8 cellular contexts compared by ENCODE assay signal in genomic region chr16:79089735-79090284, GRCh38.
A peak's percentile ranks its signal among the peaks of the same experiment; 100 is the strongest.
DNase-seq lines count a peak whose midpoint lies in the region; ATAC-seq and TF ChIP-seq lines count a peak whose summit lies in the region.

No MANE protein-coding gene starts in this region.

- no peak overlapping the region for H2BK5ac ChIP-seq in mesenchymal stem cell (ENCODE audit: low read depth, low read length, poor library complexity, severe bottlenecking)

- H2AFZ ChIP-seq in mesenchymal stem cell (ENCODE audit: low read depth, low read length): no peak overlapping the region

- no peak for ATAC-seq in HG02642 (IDR thresholded peaks at IDR 0.05; ENCODE audit: poor library complexity, unreplicated experiment)

- intact Hi-C loops in transverse colon (cut with DNase I; ENCODE audit: low total_unique reads): no loop called here

- H2BK120ac ChIP-seq in mesenchymal stem cell (ENCODE audit: low read depth, low read length): no peak overlapping the region

- peak overlapping the region in 1 of 2 experiments; percentile 49 for H3K4me3 ChIP-seq in mesenchymal stem cell (ENCODE audit: insufficient read depth in 1 of 2, low read depth in 1 of 2, low read length in 2 of 2)
- no peak overlapping the region for H3K4me3 ChIP-seq in transverse colon

- H4K91ac ChIP-seq in mesenchymal stem cell (ENCODE audit: low read length): no peak overlapping the region

- H3K9me3 ChIP-seq in mesenchymal stem cell (ENCODE audit: control insufficient read depth, low read length) (no peaks in the 10 kb centered on the region), transverse colon (no peaks in the 10 kb centered on the region)

- H2AK5ac ChIP-seq in mesenchymal stem cell (ENCODE audit: low read length, severe bottlenecking): no peak overlapping the region

- no peak overlapping the region for H3K4me2 ChIP-seq in mesenchymal stem cell (ENCODE audit: low read length, poor library complexity, severe bottlenecking)

- H3K14ac ChIP-seq in mesenchymal stem cell (ENCODE audit: low read length in 2 of 2): no peak overlapping the region

- H2BK12ac ChIP-seq in mesenchymal stem cell (ENCODE audit: low read length in 2 of 2): no peak overlapping the region

- no peak overlapping the region for H4K8ac ChIP-seq in mesenchymal stem cell (ENCODE audit: low read length)

- in situ Hi-C loops in transverse colon (cut with MboI; ENCODE audit: low pct_ligation_motif_present in 1 of 4, low pct_unique_long_range_greater_than_20kb in 1 of 4, low sequenced_read_pairs in 3 of 4): no loop called here

- no peaks in the 10 kb centered on the region for H3K79me1 ChIP-seq in mesenchymal stem cell (replicated peaks; ENCODE audit: low read length, poor library complexity, severe bottlenecking)

- no peak for TF ChIP-seq EP300 in transverse colon (IDR thresholded peaks at IDR 0.05; ENCODE audit: low read depth)

- H3K4ac ChIP-seq in mesenchymal stem cell (ENCODE audit: low read depth in 1 of 2, low read length in 2 of 2): no peak overlapping the region

- no peak overlapping the region for H2BK15ac ChIP-seq in mesenchymal stem cell (ENCODE audit: low read depth, poor library complexity, severe bottlenecking)

- no peak for TF ChIP-seq CTCF in transverse colon (IDR thresholded peaks at IDR 0.05)

- H3K23ac ChIP-seq in mesenchymal stem cell (ENCODE audit: low read length in 2 of 2): no peak overlapping the region

- H3K27me3 ChIP-seq in mesenchymal stem cell (ENCODE audit: control insufficient read depth in 1 of 2, insufficient read depth in 1 of 2, low read length in 2 of 2) (no peaks in the 10 kb centered on the region), transverse colon (no peaks in the 10 kb centered on the region)

- H3K36me3 ChIP-seq in mesenchymal stem cell (ENCODE audit: control insufficient read depth in 1 of 2, insufficient read depth in 2 of 2, low read depth in 1 of 2, low read length in 2 of 2) (no peaks in the 10 kb centered on the region), transverse colon (no peaks in the 10 kb centered on the region)

- no peaks in the 10 kb centered on the region for H3K4me1 ChIP-seq in mesenchymal stem cell (ENCODE audit: control insufficient read depth, insufficient read depth, low read depth, low read length)
- peaks cover 0 to 13% (median 4%) of the 10 kb centered on the region in 4 donors for H3K4me1 ChIP-seq in transverse colon

- H3K9ac ChIP-seq in mesenchymal stem cell (ENCODE audit: low read length): peak overlapping the region; percentile 41

- H3K27ac ChIP-seq in mesenchymal stem cell (ENCODE audit: low read length, poor library complexity, severe bottlenecking): no peak overlapping the region
- no peak overlapping the region for H3K27ac ChIP-seq in transverse colon

- 79% methylated on average over 9 of the region's 10 CpGs for WGBS in mesenchymal stem cell
- WGBS in transverse colon (ENCODE audit: low coverage in 1 of 2), 2 donors: 48% methylated on average over 4 to 10 of the region's 10 CpGs

- no peak overlapping the region for H3K18ac ChIP-seq in mesenchymal stem cell (ENCODE audit: low read depth in 1 of 2, low read length in 2 of 2)

- peak; percentile 9 for DNase-seq in activated T-cell treated with anti-CD3 and anti-CD28 coated beads for 1 hour (ENCODE audit: low read depth)
- no peak for DNase-seq in activated T-cell treated with anti-CD3 and anti-CD28 coated beads, Interleukin-2, amount 50 U/mL, for 1 hour
- DNase-seq in activated CD4-positive, alpha-beta T cell treated with anti-CD3 and anti-CD28 coated beads, Interleukin-2, amount 50 U/mL, for 24 hours (ENCODE audit: low read depth in 1 of 2, low spot score in 1 of 2): peak; percentile 15 to 62
- DNase-seq in mesenchymal stem cell: no peak
- peak; percentile 35 for DNase-seq in transverse colon
- DNase-seq in NCI-H128 (lab: John Stamatoyannopoulos, UW; ENCODE audit: unreplicated experiment): no peak
- DNase-seq in NCI-H446 treated with DMSO at 0.1 percent for 48 hours (lab: John Stamatoyannopoulos, UW): no peak

- TF ChIP-seq POLR2A in transverse colon (IDR thresholded peaks at IDR 0.05): no peak

Comparison
In these comparisons a context has a peak if more than half of its experiments do, and no peak if none do; other contexts are left out.
1. DNase-seq: peak in activated T-cell treated with anti-CD3 and anti-CD28 coated beads for 1 hour (single experiment), activated CD4-positive, alpha-beta T cell treated with anti-CD3 and anti-CD28 coated beads, Interleukin-2, amount 50 U/mL, for 24 hours (2 of 2) and transverse colon (single experiment); none in activated T-cell treated with anti-CD3 and anti-CD28 coated beads, Interleukin-2, amount 50 U/mL, for 1 hour (single experiment), mesenchymal stem cell (single experiment), NCI-H128 (single experiment) and NCI-H446 treated with DMSO at 0.1 percent for 48 hours (single experiment).